2 cellular contexts compared by ENCODE assay signal in the genomic region with DNA sequence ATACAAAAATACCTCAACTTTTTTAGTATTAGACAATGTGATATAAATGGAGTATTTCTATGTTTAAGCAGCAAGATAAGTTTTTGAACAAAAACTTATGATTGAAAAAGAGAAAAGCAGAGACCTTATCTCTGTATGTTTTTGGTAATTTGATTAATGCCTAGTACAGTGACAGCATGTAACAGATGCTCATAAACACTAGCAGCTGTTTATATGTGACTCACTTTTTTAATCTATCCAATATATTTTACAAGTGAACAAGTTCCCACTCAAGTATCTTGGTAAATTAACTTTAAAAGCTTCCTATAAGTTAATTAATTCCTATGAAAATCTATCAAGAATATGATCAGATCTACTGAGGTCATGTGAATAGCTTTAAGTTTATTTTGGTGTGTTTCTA.
TF ChIP-seq lines count a peak whose summit lies in the region.

No MANE protein-coding gene starts in this region.

TF ChIP-seq in IMR-90, 13 proteins besides CTCF, POLR2A, EP300 and RAD21:
- TF ChIP-seq MAZ (IDR thresholded peaks at IDR 0.05; ENCODE audit: borderline replicate concordance, low read depth, low read length) (no peak), CHD1 (IDR thresholded peaks at IDR 0.05; ENCODE audit: low read depth, low read length) (no peak), RFX5 (IDR thresholded peaks at IDR 0.05; ENCODE audit: low read depth, low read length) (no peak), SMC3 (IDR thresholded peaks at IDR 0.05; ENCODE audit: low read depth, low read length) (no peak), MAFK (IDR thresholded peaks at IDR 0.05; ENCODE audit: low read depth, low read length) (no peak), FOS (IDR thresholded peaks at IDR 0.05; ENCODE audit: low read depth, low read length) (no peak), RCOR1 (IDR thresholded peaks at IDR 0.05; ENCODE audit: insufficient replicate concordance, low read length) (no peak), MXI1 (IDR thresholded peaks at IDR 0.05; ENCODE audit: borderline replicate concordance, low read depth, low read length) (no peak), BHLHE40 (IDR thresholded peaks at IDR 0.05; ENCODE audit: low read depth, low read length) (no peak), NFE2L2 (IDR thresholded peaks at IDR 0.05; ENCODE audit: low read depth, low read length) (no peak), CEBPB (IDR thresholded peaks at IDR 0.05; ENCODE audit: low read depth, low read length) (no peak)
- TF ChIP-seq, protein P1, sequence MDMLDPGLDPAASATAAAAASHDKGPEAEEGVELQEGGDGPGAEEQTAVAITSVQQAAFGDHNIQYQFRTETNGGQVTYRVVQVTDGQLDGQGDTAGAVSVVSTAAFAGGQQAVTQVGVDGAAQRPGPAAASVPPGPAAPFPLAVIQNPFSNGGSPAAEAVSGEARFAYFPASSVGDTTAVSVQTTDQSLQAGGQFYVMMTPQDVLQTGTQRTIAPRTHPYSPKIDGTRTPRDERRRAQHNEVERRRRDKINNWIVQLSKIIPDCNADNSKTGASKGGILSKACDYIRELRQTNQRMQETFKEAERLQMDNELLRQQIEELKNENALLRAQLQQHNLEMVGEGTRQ (IDR thresholded peaks at IDR 0.05; ENCODE audit: low read depth, low read length) = no peak
- TF ChIP-seq, protein P2, sequence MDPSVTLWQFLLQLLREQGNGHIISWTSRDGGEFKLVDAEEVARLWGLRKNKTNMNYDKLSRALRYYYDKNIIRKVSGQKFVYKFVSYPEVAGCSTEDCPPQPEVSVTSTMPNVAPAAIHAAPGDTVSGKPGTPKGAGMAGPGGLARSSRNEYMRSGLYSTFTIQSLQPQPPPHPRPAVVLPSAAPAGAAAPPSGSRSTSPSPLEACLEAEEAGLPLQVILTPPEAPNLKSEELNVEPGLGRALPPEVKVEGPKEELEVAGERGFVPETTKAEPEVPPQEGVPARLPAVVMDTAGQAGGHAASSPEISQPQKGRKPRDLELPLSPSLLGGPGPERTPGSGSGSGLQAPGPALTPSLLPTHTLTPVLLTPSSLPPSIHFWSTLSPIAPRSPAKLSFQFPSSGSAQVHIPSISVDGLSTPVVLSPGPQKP (IDR thresholded peaks at IDR 0.05; ENCODE audit: borderline replicate concordance, low read depth, low read length) = no peak

TF ChIP-seq in SK-N-SH, 30 proteins besides CTCF, POLR2A, EP300 and RAD21:
- TF ChIP-seq RCOR1 (IDR thresholded peaks at IDR 0.05; ENCODE audit: low read length) = peak; percentile 25; the same call in 1 of the 2 replicates
- TF ChIP-seq MEF2A (IDR thresholded peaks at IDR 0.05; ENCODE audit: borderline replicate concordance, low read depth) = no peak
